Comparison of ENCODE assay signal across 8 cellular contexts in genomic region chr6:95576621-95577316, GRCh38. TPM values are rescaled to one million over a fixed set of nuclear protein-coding genes. Genes with fewer than 3 reads are reported as not detected.
DNase-seq lines count a peak whose midpoint lies in the region; ATAC-seq, FAIRE-seq and TF ChIP-seq lines count a peak whose summit lies in the region.

No MANE protein-coding gene starts in this region.

- no peaks in the 10 kb centered on the region for H3K27me3 Mint-ChIP-seq in GM23338 (ENCODE audit: insufficient read depth, low read depth, poor library complexity)

- peaks cover 8% of the 10 kb centered on the region; the same call in 1 of the 2 replicates for H3F3A ChIP-seq in GM23338 (replicated peaks; ENCODE audit: low read depth)

- no peak for TF ChIP-seq CTCF in GM23338 (conservative IDR thresholded peaks at IDR 0.05; ENCODE audit: low read depth in 2 of 2)
- TF ChIP-seq CTCF in NB4 (IDR thresholded peaks at IDR 0.05; ENCODE audit: low read depth, low read length) = no peak
- no peak for TF ChIP-seq CTCF in K562 (IDR thresholded peaks at IDR 0.05 in 2 of 3, conservative IDR thresholded peaks at IDR 0.05 in 1 of 3; ENCODE audit: insufficient read depth in 2 of 3, low read depth in 1 of 3, low read length in 3 of 3)
- TF ChIP-seq CTCF in kidney epithelial cell (IDR thresholded peaks at IDR 0.05; ENCODE audit: insufficient read depth, low read length, poor library complexity, severe bottlenecking) = no peak

- TF ChIP-seq POLR2A in NB4 (IDR thresholded peaks at IDR 0.05; ENCODE audit: extremely low read depth, insufficient read length) (no peak), K562 (conservative IDR thresholded peaks at IDR 0.05) (peak; percentile 84; the same call in 1 of the 2 replicates)

- H3K4me3 Mint-ChIP-seq in GM23338 = peak overlapping the region; percentile 95

- no peaks in the 10 kb centered on the region for H3K9me3 Mint-ChIP-seq in GM23338

- H4K20me1 ChIP-seq in GM23338 (replicated peaks; ENCODE audit: insufficient read depth) (no peaks in the 10 kb centered on the region), K562 (replicated peaks; ENCODE audit: control insufficient read depth, insufficient read depth, low read length) (no peaks in the 10 kb centered on the region)

- TF ChIP-seq EP300 in K562 (IDR thresholded peaks at IDR 0.05; ENCODE audit: low read length) = no peak

- H3K9me3 ChIP-seq in K562 (replicated peaks; ENCODE audit: control insufficient read depth, insufficient read depth, low read depth, low read length) = no peaks in the 10 kb centered on the region

- H3K4me2 ChIP-seq in GM23338 (peak overlapping the region; percentile 77), K562 (ENCODE audit: insufficient read depth, low read length) (peak overlapping the region; percentile 86)

- intact Hi-C loops in K562 (cut with micrococcal nuclease) = loop anchor here (1.0 kb wide), 1 partner anchor 57 kb away; no protein-coding TSS in a partner anchor

- H3K4me1 ChIP-seq in GM23338 (ENCODE audit: insufficient read depth) (peaks cover 15% of the 10 kb centered on the region), K562 (replicated peaks in 1 of 2; ENCODE audit: control insufficient read depth in 2 of 2, insufficient read depth in 2 of 2, low read length in 2 of 2) (peaks cover 6 to 18% of the 10 kb centered on the region in 2 experiments; a peak in 4 of 5 replicates)

- H3K79me2 ChIP-seq in GM23338 (replicated peaks; ENCODE audit: insufficient read depth) (peaks cover 31% of the 10 kb centered on the region), K562 (ENCODE audit: control insufficient read depth, insufficient read depth, low read length) (peaks cover 50% of the 10 kb centered on the region)

- ATAC-seq in GM23338 (no peak), K562 (peak; percentile 15)

- 0% methylated on average over 4 of the region's 4 CpGs for WGBS in K562 (ENCODE audit: insufficient coverage, low coverage, missing lambda C conversion rate)

- H2AFZ ChIP-seq in GM23338 (peak overlapping the region; percentile 74), K562 (ENCODE audit: low read depth, low read length) (peak overlapping the region; percentile 77)

- peak overlapping the region; percentile 61 for H3K4me3 ChIP-seq in GM23338
- H3K4me3 ChIP-seq in NB4 (ENCODE audit: low read depth, low read length) = peak overlapping the region; percentile 92
- peak overlapping the region; percentile 71 for H3K4me3 ChIP-seq in K562
- peak overlapping the region; percentile 93 for H3K4me3 ChIP-seq in kidney epithelial cell (ENCODE audit: low read depth, low read length)

- H3K27ac Mint-ChIP-seq in GM23338 = peak overlapping the region; percentile 98

- BruUV-seq in K562 (replicated peaks; lab: Mats Ljungman, UMichigan) = TSS peak; percentile 64

- H3K36me3 Mint-ChIP-seq in GM23338 (ENCODE audit: low read depth) = no peaks in the 10 kb centered on the region

- peaks cover 35% of the 10 kb centered on the region for H3K4me1 Mint-ChIP-seq in GM23338

- H3K9ac ChIP-seq in K562 (ENCODE audit: insufficient read depth in 1 of 2, low read depth in 2 of 2, low read length in 2 of 2) = peak overlapping the region; percentile 82 to 84

- FAIRE-seq in K562 (lab: Jason Lieb, UNC) = no peak

- CTCF ChIA-PET in K562 (lab: Yijun Ruan, JAX; ENCODE audit: low intra/inter-chr PET ratio) = no interaction called here

- in situ Hi-C loops in K562 (cut with MboI) = no loop called here

- no peak for TF ChIP-seq RAD21 in K562 (CRISPR knock-in tag; conservative IDR thresholded peaks at IDR 0.05 in 1 of 2, IDR thresholded peaks at IDR 0.05 in 1 of 2)

- no peaks in the 10 kb centered on the region for H3K9me1 ChIP-seq in K562 (ENCODE audit: control insufficient read depth, insufficient read depth, low read length)

- H3K27ac ChIP-seq in GM23338 (ENCODE audit: low read depth) (peak overlapping the region; percentile 91), K562 (ENCODE audit: extremely low read depth, low read depth, low read length) (peak overlapping the region; percentile 86), substantia nigra (ENCODE audit: low read depth, low read length, poor library complexity, severe bottlenecking) (peak overlapping the region; percentile 95)

- no peaks in the 10 kb centered on the region; the same call in 1 of the 2 replicates for H3K9me2 ChIP-seq in GM23338 (ENCODE audit: insufficient read depth)

- H3K27me3 ChIP-seq in GM23338 (ENCODE audit: insufficient read depth) (no peaks in the 10 kb centered on the region), K562 (ENCODE audit: control insufficient read depth in 2 of 2, insufficient read depth in 2 of 2, low read length in 2 of 2) (no peaks in the 10 kb centered on the region), kidney epithelial cell (ENCODE audit: control insufficient read depth, insufficient read depth, low read length) (no peaks in the 10 kb centered on the region)

- POLR2A ChIA-PET in K562 (lab: Yijun Ruan, JAX) = interaction anchor here (1.6 kb wide), 1 partner anchor 58 kb away, joined by 9 read pairs; no protein-coding TSS in a partner anchor

- DNase-seq in NCI-H748 (lab: John Stamatoyannopoulos, UW; ENCODE audit: unreplicated experiment) (peak; percentile 34), NCI-H748 treated with DMSO at 0.1 percent for 48 hours (lab: John Stamatoyannopoulos, UW) (no peak), GM23338 (ENCODE audit: low spot score) (no peak), NB4 (ENCODE audit: low read depth) (peak; percentile 44), K562 (ENCODE audit: extremely low read depth in 1 of 4, low spot score in 3 of 4) (peak in 1 of 4 experiments; percentile 11), kidney epithelial cell (ENCODE audit: low read depth) (no peak), substantia nigra (lab: John Stamatoyannopoulos, UW) (no peak), NCI-H1436 treated with DMSO at 0.1 percent for 48 hours (lab: John Stamatoyannopoulos, UW) (no peak)

- H3K36me3 ChIP-seq in GM23338 (ENCODE audit: insufficient read depth) (no peaks in the 10 kb centered on the region), K562 (ENCODE audit: control insufficient read depth, insufficient read depth, low read length) (no peaks in the 10 kb centered on the region), kidney epithelial cell (ENCODE audit: control insufficient read depth, insufficient read depth, low read length) (no peaks in the 10 kb centered on the region)

TF ChIP-seq in GM23338, 12 proteins besides CTCF, POLR2A, EP300 and RAD21 (continues in another document):
- TF ChIP-seq ETS1 (IDR thresholded peaks at IDR 0.05) (no peak), EZH2phosphoT487 (IDR thresholded peaks at IDR 0.05; ENCODE audit: unreplicated experiment) (no peak), JUNB (IDR thresholded peaks at IDR 0.05; ENCODE audit: unreplicated experiment) (no peak), EZH2 (IDR thresholded peaks at IDR 0.05; ENCODE audit: low read depth, unreplicated experiment) (no peak), POLR2AphosphoS5 (IDR thresholded peaks at IDR 0.05; ENCODE audit: low read depth) (no peak), CREB1 (CRISPR knock-in tag; IDR thresholded peaks at IDR 0.05; ENCODE audit: low read depth) (no peak)

TF ChIP-seq in K562, 482 proteins besides CTCF, POLR2A, EP300 and RAD21 (continues in another document):
- TF ChIP-seq CC2D1A (IDR thresholded peaks at IDR 0.05) = 0 out of 2 replicates have a peak, but pooled peaks have one; percentile 29
- 0 out of 2 replicates have a peak, but pooled peaks have one; percentile 2 for TF ChIP-seq ELF1 (tag; IDR thresholded peaks at IDR 0.05)
- 0 out of 2 replicates have a peak, but pooled peaks have one; percentile 8 for TF ChIP-seq MTA3 (IDR thresholded peaks at IDR 0.05; ENCODE audit: borderline replicate concordance)
- no peak for TF ChIP-seq MED1 (CRISPR knock-in tag; IDR thresholded peaks at IDR 0.05; ENCODE audit: borderline replicate concordance)
- peak; percentile 75 for TF ChIP-seq POLR2B (IDR thresholded peaks at IDR 0.05; ENCODE audit: low read depth, partially characterized antibody)
- TF ChIP-seq CHCHD3 (CRISPR knock-in tag; IDR thresholded peaks at IDR 0.05) = peak; percentile 71; the same call in 1 of the 2 replicates
- TF ChIP-seq TAF7 (tag; IDR thresholded peaks at IDR 0.05) = peak; percentile 53; the same call in 1 of the 2 replicates

RNA-seq across cellular contexts. Expression of gene MANEA, which starts 0.6 kb away (rescaled TPM):
- 9.8 and 14.6 TPM in 2 replicates for total RNA-seq in GM23338 (2014; rRNA removed; shearing (Covaris generic))
- polyA plus RNA-seq in GM23338 (2016; fragmentation: Nextera tagmentation; extraction: Ambion mirVana) (4.8 and 5.5 TPM in 2 replicates), K562 (2011; rRNA removed) (10.4 and 14.3 TPM in 2 replicates), K562 (2014; fragmentation: Illumina TruSeq; extraction: Trizol) (9.2 and 11.5 TPM in 2 replicates), K562 (2014; fragmentation: Nextera tagmentation; extraction: Ambion mirVana) (10 to 100 TPM in 1 of 2 experiments, 1 to 10 TPM in 1; 7.5 to 11.1 TPM), K562 (2014; rRNA removed) (5.6 and 7.1 TPM in 2 replicates)
- 8.3 and 18.2 TPM in 2 replicates for total RNA-seq in K562 (2011; cell fraction: chromatin; rRNA removed; ENCODE audit: low replicate concordance)
- total RNA-seq in K562 (2011; cell fraction: nucleolus; rRNA removed) = 3.8 and 4.9 TPM in 2 replicates
- total RNA-seq in K562 (2011; cell fraction: nucleoplasm; rRNA removed) = 10.5 and 16.7 TPM in 2 replicates
- total RNA-seq in K562 (2014; rRNA removed) (4.8 and 6.7 TPM in 2 replicates), K562 (2014; rRNA removed; fragmentation: Illumina TruSeq; extraction: Trizol) (15.9 and 17.7 TPM in 2 replicates), K562 (2015; rRNA removed; fragmentation: Illumina TruSeq; extraction: Trizol) (14.2 and 16.1 TPM in 2 replicates), K562 (2021) (11.4 and 12.8 TPM in 2 replicates), kidney epithelial cell (9.0 and 10.3 TPM in 2 replicates)
- 2.3 and 4.5 TPM in 2 replicates for polyA plus RNA-seq in K562 (2011; cell fraction: cytosol; rRNA removed)
- polyA plus RNA-seq in K562 (2011; cell fraction: nucleus; rRNA removed) = 3.8 and 5.3 TPM in 2 replicates
- polyA plus RNA-seq in K562 (2012) = 6.9 and 10.8 TPM in 2 replicates
- polyA minus RNA-seq in K562 (2011; rRNA and poly(A)+ RNA removed) = 15.4 and 17.8 TPM in 2 replicates
- 3.3 and 7.6 TPM in 2 replicates for polyA minus RNA-seq in K562 (2011; cell fraction: cytosol; rRNA and poly(A)+ RNA removed)
- polyA minus RNA-seq in K562 (2011; cell fraction: nucleus; rRNA and poly(A)+ RNA removed) = 4.2 and 8.1 TPM in 2 replicates

Comparison
In these comparisons a context has a peak if more than half of its experiments do, and no peak if none do; other contexts are left out.
1. DNase-seq: peak in NCI-H748 (single experiment) and NB4 (single experiment); none in NCI-H748 treated with DMSO at 0.1 percent for 48 hours (single experiment), GM23338 (single experiment), kidney epithelial cell (single experiment), substantia nigra (0 of 49) and NCI-H1436 treated with DMSO at 0.1 percent for 48 hours (single experiment).
2. Peak in every context shown above with its lines, with median percentiles within 50 percentile points of each other: H3K27ac ChIP-seq and H3K4me3 ChIP-seq.